16 cellular contexts compared by ENCODE assay signal in the genomic region with DNA sequence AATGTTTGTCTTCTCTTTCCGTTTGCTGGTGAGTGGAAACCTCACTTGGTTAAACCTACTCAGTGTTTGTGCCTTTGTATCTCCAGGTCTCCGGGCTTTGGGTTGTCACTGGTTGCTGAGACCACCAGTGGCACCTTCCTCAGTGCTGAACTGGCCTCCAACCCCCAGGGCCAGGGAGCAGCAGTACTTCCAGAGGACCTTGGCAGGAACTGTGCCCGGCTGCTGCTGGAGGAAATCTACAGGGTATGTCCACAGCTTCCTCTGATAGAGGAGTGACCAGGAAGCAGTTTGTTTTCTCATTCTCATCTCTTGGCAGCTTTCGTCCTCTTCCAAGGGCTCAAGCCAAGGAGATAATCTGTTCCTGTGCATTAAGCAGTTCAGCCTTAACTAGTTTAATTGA. TPM values are rescaled to one million over a fixed set of nuclear protein-coding genes. Genes with fewer than 3 reads are reported as not detected.
DNase-seq lines count a peak whose midpoint lies in the region; ATAC-seq and TF ChIP-seq lines count a peak whose summit lies in the region.
"Had no signal": no experiment of that assay in that cellular context is flagged by ENCODE, and none has a peak within 500 bp of the region (broad histone marks: within the 10 kb centered on the region; RNA-seq: fewer than 3 reads in every experiment).

No MANE protein-coding gene starts in this region.

- no peaks in the 10 kb centered on the region for H3K27me3 ChIP-seq in upper lobe of left lung

- no peak for TF ChIP-seq POLR2A in upper lobe of left lung (IDR thresholded peaks at IDR 0.05)

- WGBS in upper lobe of left lung, 2 donors: 56 to 72% methylated on average over 4 of the region's 4 CpGs

- no peak for TF ChIP-seq CTCF in upper lobe of left lung (IDR thresholded peaks at IDR 0.05)

- intact Hi-C loops in activated CD4-positive, alpha-beta memory T cell treated with anti-CD3 and anti-CD28 coated beads for 36 hours (cut with micrococcal nuclease): loop anchor here (5.0 kb wide), 1 partner anchor 83 kb away; no protein-coding TSS in a partner anchor

- H3K9me3 Mint-ChIP-seq in activated T-cell treated with anti-CD3 and anti-CD28 coated beads, Interleukin-2, amount 50 U/mL, for 72 hours: no peaks in the 10 kb centered on the region
- no peaks in the 10 kb centered on the region for H3K9me3 Mint-ChIP-seq in activated CD4-positive, alpha-beta memory T cell treated with anti-CD3 and anti-CD28 coated beads for 36 hours
- H3K9me3 Mint-ChIP-seq: CD14-positive monocyte, HFFc6 had no signal

- H3K27me3 Mint-ChIP-seq in activated T-cell treated with anti-CD3 and anti-CD28 coated beads, Interleukin-2, amount 50 U/mL, for 72 hours (ENCODE audit: low read depth): no peaks in the 10 kb centered on the region
- no peaks in the 10 kb centered on the region for H3K27me3 Mint-ChIP-seq in activated CD4-positive, alpha-beta memory T cell treated with anti-CD3 and anti-CD28 coated beads for 36 hours

- peak overlapping the region in 3 of 4 donors; percentile 17 to 80 (median 74) for H3K27ac ChIP-seq in upper lobe of left lung

- CTCF ChIA-PET in activated CD4-positive, alpha-beta memory T cell treated with anti-CD3 and anti-CD28 coated beads for 36 hours (lab: Charles Lee): interaction anchor here (0.7 to 1.1 kb wide), 2 partner anchors 80 to 82 kb away, joined by 3 read pairs; no protein-coding TSS in a partner anchor

- TF ChIP-seq EP300 in upper lobe of left lung (IDR thresholded peaks at IDR 0.05): no peak

- H3K4me1 Mint-ChIP-seq in activated T-cell treated with anti-CD3 and anti-CD28 coated beads, Interleukin-2, amount 50 U/mL, for 72 hours (ENCODE audit: low read depth): peaks cover 27% of the 10 kb centered on the region
- peaks cover 30% of the 10 kb centered on the region for H3K4me1 Mint-ChIP-seq in activated CD4-positive, alpha-beta memory T cell treated with anti-CD3 and anti-CD28 coated beads for 36 hours (ENCODE audit: low read depth)
- H3K4me1 Mint-ChIP-seq: CD14-positive monocyte had no signal

- POLR2A ChIA-PET in activated CD4-positive, alpha-beta memory T cell treated with anti-CD3 and anti-CD28 coated beads for 36 hours (lab: Charles Lee): no interaction called here

- H3K27ac Mint-ChIP-seq in activated T-cell treated with anti-CD3 and anti-CD28 coated beads, Interleukin-2, amount 50 U/mL, for 72 hours: peak overlapping the region; percentile 79
- peak overlapping the region; percentile 63 for H3K27ac Mint-ChIP-seq in activated CD4-positive, alpha-beta memory T cell treated with anti-CD3 and anti-CD28 coated beads for 36 hours
- H3K27ac Mint-ChIP-seq: CD14-positive monocyte, HFFc6 had no signal

- no peak overlapping the region for H3K4me3 ChIP-seq in upper lobe of left lung

- H3K9me3 ChIP-seq in upper lobe of left lung: no peaks in the 10 kb centered on the region
- H3K9me3 ChIP-seq: Caco-2 had no signal

- DNase-seq in activated T-cell treated with anti-CD3 and anti-CD28 coated beads, Interleukin-2, amount 50 U/mL, for 72 hours: no peak
- DNase-seq in activated T-cell treated with anti-CD3 and anti-CD28 coated beads, Interleukin-2, amount 50 U/mL, for 48 hours: no peak
- DNase-seq in activated CD4-positive, alpha-beta memory T cell treated with anti-CD3 and anti-CD28 coated beads for 36 hours: no peak
- DNase-seq in left lobe of liver (ENCODE audit: low spot score) (no peak), upper lobe of left lung (no peak), islet precursor cell (no peak), iPS-NIHi7 (ENCODE audit: extremely low spot score) (no peak)
- DNase-seq: Caco-2, DMS153, EL, HFFc6, KG1, NCI-H1417 treated with DMSO at 0.1 percent for 48 hours, NCI-H1930, NCI-H526 treated with DMSO at 0.1 percent for 48 hours had no signal

- peaks cover 7 to 11% of the 10 kb centered on the region in 2 donors for H3K36me3 Mint-ChIP-seq in activated T-cell treated with anti-CD3 and anti-CD28 coated beads, Interleukin-2, amount 50 U/mL, for 72 hours (ENCODE audit: insufficient read depth in 2 of 2)
- peaks cover 36% of the 10 kb centered on the region for H3K36me3 Mint-ChIP-seq in activated CD4-positive, alpha-beta memory T cell treated with anti-CD3 and anti-CD28 coated beads for 36 hours

- peak overlapping the region in 1 of 2 donors; percentile 60 for H3K4me3 Mint-ChIP-seq in activated T-cell treated with anti-CD3 and anti-CD28 coated beads, Interleukin-2, amount 50 U/mL, for 72 hours
- H3K4me3 Mint-ChIP-seq in activated CD4-positive, alpha-beta memory T cell treated with anti-CD3 and anti-CD28 coated beads for 36 hours: no peak overlapping the region
- H3K4me3 Mint-ChIP-seq: CD14-positive monocyte, HFFc6 had no signal

- ATAC-seq in activated T-cell treated with anti-CD3 and anti-CD28 coated beads, Interleukin-2, amount 50 U/mL, for 72 hours (replicated peaks in 1 of 2): no peak
- ATAC-seq in left lobe of liver: peak; percentile 5
- no peak for ATAC-seq in upper lobe of left lung (ENCODE audit: low FRiP score in 2 of 2)

- peaks cover 0 to 6% (median 2%) of the 10 kb centered on the region in 4 donors for H3K4me1 ChIP-seq in upper lobe of left lung

- H3K36me3 ChIP-seq in upper lobe of left lung: peaks cover 0 to 44% (median 12%) of the 10 kb centered on the region in 4 donors

RNA-seq across cellular contexts. Expression of a gene that starts 51.7 kb away (rescaled TPM):
- total RNA-seq in activated T-cell treated with anti-CD3 and anti-CD28 coated beads, Interleukin-2, amount 50 U/mL, for 72 hours: 10 to 100 TPM; 29.7 to 38.8 TPM
- total RNA-seq in activated CD4-positive, alpha-beta memory T cell treated with anti-CD3 and anti-CD28 coated beads for 36 hours: 10 to 100 TPM; 26.0 to 28.2 TPM
- total RNA-seq in left lobe of liver: 48.8 TPM
- total RNA-seq in upper lobe of left lung: 10 to 100 TPM; 20.8 to 63.9 (median 30.1) TPM
